ENCODE assay signal across 29 cellular contexts in the genomic region with DNA sequence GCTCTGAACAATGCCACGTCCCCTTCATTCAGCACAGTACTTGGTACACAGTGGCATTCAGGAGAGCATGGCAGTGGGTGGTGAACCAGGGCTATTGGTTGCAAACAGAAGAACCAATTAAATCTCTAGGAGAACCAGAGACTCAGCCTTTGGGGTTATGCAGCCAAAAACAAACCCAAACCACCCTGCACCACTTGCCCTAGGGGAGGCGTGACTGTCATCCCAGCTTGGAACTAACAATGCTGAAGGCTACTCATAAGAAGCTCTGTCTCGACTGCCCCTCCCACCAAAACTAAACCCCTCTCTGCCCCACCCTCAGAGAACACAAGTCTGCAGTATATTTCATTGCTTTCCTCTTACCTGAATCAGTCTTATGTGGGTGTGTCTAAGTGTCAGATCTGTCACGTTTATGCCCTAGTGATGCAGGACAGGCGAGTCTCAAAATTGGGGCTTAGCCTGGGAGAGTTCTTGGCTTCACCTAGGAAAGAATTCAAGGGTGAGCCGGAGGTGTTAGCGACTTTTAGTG. TPM values are rescaled to one million over a fixed set of nuclear protein-coding genes. Genes with fewer than 3 reads are reported as not detected.
"Had no signal": no experiment of that assay in that cellular context is flagged by ENCODE, and none has a peak within 500 bp of the region (broad histone marks: within the 10 kb centered on the region; RNA-seq: fewer than 3 reads in every experiment).

No MANE protein-coding gene starts in this region.

- H3K36me3 ChIP-seq: ascending aorta, Peyer's patch, SJCRH30 had no signal

- H3K27me3 ChIP-seq: ascending aorta, body of pancreas, Peyer's patch, SJCRH30 had no signal

- DNase-seq: activated CD4-positive, alpha-beta memory T cell treated with anti-CD3 and anti-CD28 coated beads, Interleukin-2, amount 10 ng/mL, durations not matched to agents 7 days and 5 days; activated CD4-positive, alpha-beta T cell treated with anti-CD3 and anti-CD28 coated beads, Interleukin-2, amount 10 ng/mL, durations not matched to agents 7 days and 5 days; activated CD4-positive, CD25-positive, alpha-beta regulatory T cell; activated CD8-positive, alpha-beta memory T cell treated with anti-CD3 and anti-CD28 coated beads, Interleukin-2, amount 50 U/mL, for 4 hours; activated naive CD4-positive, alpha-beta T cell treated with Interleukin-2 at 50 U/mL for 16 hours; activated naive CD8-positive, alpha-beta T cell treated with anti-CD3 and anti-CD28 coated beads, Interleukin-2, amount 50 U/mL, for 24 hours; activated T-cell treated with anti-CD3 and anti-CD28 coated beads, Interleukin-2, amount 50 U/mL, for 1 hour; amniotic stem cell; body of pancreas; KG1; NCI-H1048; NCI-H146; NCI-H187 treated with DMSO at 0.1 percent for 48 hours; NCI-H2081 treated with DMSO at 0.1 percent for 48 hours; NCI-H446; NCI-H524; Peyer's patch; Right ventricle myocardium superior; SJCRH30; SK-N-SH; T-helper 1 cell had no signal

- H3K4me1 Mint-ChIP-seq: activated CD4-positive, alpha-beta memory T cell treated with anti-CD3 and anti-CD28 coated beads, Interleukin-2, amount 10 ng/mL, durations not matched to agents 7 days and 5 days; activated CD4-positive, alpha-beta T cell treated with anti-CD3 and anti-CD28 coated beads, Interleukin-2, amount 10 ng/mL, durations not matched to agents 7 days and 5 days; activated naive CD8-positive, alpha-beta T cell treated with anti-CD3 and anti-CD28 coated beads, Interleukin-2, amount 50 U/mL, for 24 hours had no signal

- H3K9ac ChIP-seq: SK-N-SH had no signal

- ATAC-seq: activated naive CD4-positive, alpha-beta T cell treated with anti-CD3 and anti-CD28 coated beads, Interleukin-2, amount 50 U/mL, for 72 hours; activated naive CD8-positive, alpha-beta T cell treated with anti-CD3 and anti-CD28 coated beads, Interleukin-2, amount 50 U/mL, for 24 hours; body of pancreas had no signal

- H3K4me2 ChIP-seq: SK-N-SH had no signal

- H3K9me3 Mint-ChIP-seq: activated CD4-positive, alpha-beta T cell treated with anti-CD3 and anti-CD28 coated beads, Interleukin-2, amount 10 ng/mL, durations not matched to agents 7 days and 5 days; activated naive CD4-positive, alpha-beta T cell treated with anti-CD3 and anti-CD28 coated beads, Interleukin-2, amount 50 U/mL, for 72 hours; activated naive CD8-positive, alpha-beta T cell treated with anti-CD3 and anti-CD28 coated beads, Interleukin-2, amount 50 U/mL, for 24 hours had no signal

- H3K9me3 ChIP-seq: ascending aorta, body of pancreas, Peyer's patch, SJCRH30, SK-N-SH had no signal

- H3K4me3 Mint-ChIP-seq: activated CD4-positive, alpha-beta memory T cell treated with anti-CD3 and anti-CD28 coated beads, Interleukin-2, amount 10 ng/mL, durations not matched to agents 7 days and 5 days; activated CD4-positive, alpha-beta T cell treated with anti-CD3 and anti-CD28 coated beads, Interleukin-2, amount 10 ng/mL, durations not matched to agents 7 days and 5 days; activated naive CD8-positive, alpha-beta T cell treated with anti-CD3 and anti-CD28 coated beads, Interleukin-2, amount 50 U/mL, for 24 hours had no signal

- H3K4me3 ChIP-seq: ascending aorta, body of pancreas, Peyer's patch, SJCRH30 had no signal

- H3K27ac ChIP-seq: ascending aorta, body of pancreas, Peyer's patch, RWPE1, SJCRH30, VCaP had no signal

- H3K27ac Mint-ChIP-seq: activated CD4-positive, alpha-beta memory T cell treated with anti-CD3 and anti-CD28 coated beads, Interleukin-2, amount 10 ng/mL, durations not matched to agents 7 days and 5 days; activated CD4-positive, alpha-beta T cell treated with anti-CD3 and anti-CD28 coated beads, Interleukin-2, amount 10 ng/mL, durations not matched to agents 7 days and 5 days; activated naive CD4-positive, alpha-beta T cell treated with anti-CD3 and anti-CD28 coated beads, Interleukin-2, amount 50 U/mL, for 72 hours; activated naive CD8-positive, alpha-beta T cell treated with anti-CD3 and anti-CD28 coated beads, Interleukin-2, amount 50 U/mL, for 24 hours had no signal

- H3K4me1 ChIP-seq: body of pancreas had no signal

RNA-seq across cellular contexts. Expression of gene KLHL40, which starts 15.2 kb away (rescaled TPM):
- total RNA-seq: activated CD4-positive, alpha-beta memory T cell treated with anti-CD3 and anti-CD28 coated beads, Interleukin-2, amount 10 ng/mL, durations not matched to agents 7 days and 5 days; activated CD4-positive, alpha-beta T cell treated with anti-CD3 and anti-CD28 coated beads, Interleukin-2, amount 10 ng/mL, durations not matched to agents 7 days and 5 days; activated CD8-positive, alpha-beta memory T cell treated with anti-CD3 and anti-CD28 coated beads for 36 hours; activated naive CD4-positive, alpha-beta T cell treated with anti-CD3 and anti-CD28 coated beads, Interleukin-2, amount 50 U/mL, for 72 hours; ascending aorta; body of pancreas; M059J; Peyer's patch; T-helper 2 cell treated with Interferon-gamma antibody and Interleukin-4, amounts not matched to agents 100 ng/mL and 5 ng/mL, for 36 hours had no signal
- polyA plus RNA-seq: SK-N-SH had no signal

RNA-seq across cellular contexts. Expression of gene HHATL, which starts 32.5 kb away (rescaled TPM):
- total RNA-seq: activated CD4-positive, alpha-beta T cell treated with anti-CD3 and anti-CD28 coated beads, Interleukin-2, amount 10 ng/mL, durations not matched to agents 7 days and 5 days; activated CD8-positive, alpha-beta memory T cell treated with anti-CD3 and anti-CD28 coated beads for 36 hours; activated naive CD4-positive, alpha-beta T cell treated with anti-CD3 and anti-CD28 coated beads, Interleukin-2, amount 50 U/mL, for 72 hours; ascending aorta; LHCN-M2; M059J; SJCRH30; T-helper 2 cell treated with Interferon-gamma antibody and Interleukin-4, amounts not matched to agents 100 ng/mL and 5 ng/mL, for 36 hours had no signal
- polyA plus RNA-seq: SK-N-SH had no signal
